In genomic region chr5:126917918-126918623, GRCh38 we compare ENCODE assay signal across 1 cellular context.
TF ChIP-seq lines count a peak whose summit lies in the region.

No MANE protein-coding gene starts in this region.

TF ChIP-seq in K562, 482 proteins besides CTCF, POLR2A, EP300 and RAD21 (continued from another document):
- TF ChIP-seq ATF1 (CRISPR knock-in tag; IDR thresholded peaks at IDR 0.05) (no peak), ATF1 (tag; IDR thresholded peaks at IDR 0.05) (0 out of 2 replicates have a peak, but pooled peaks have one; percentile 12), FOSL1 (tag; conservative IDR thresholded peaks at IDR 0.05) (peak; percentile 68)
